Comparison of ENCODE assay signal across 28 cellular contexts in genomic region chr13:101492251-101492910, GRCh38. TPM values are rescaled to one million over a fixed set of nuclear protein-coding genes. Genes with fewer than 3 reads are reported as not detected.
DNase-seq lines count a peak whose midpoint lies in the region; ATAC-seq, FAIRE-seq and TF ChIP-seq lines count a peak whose summit lies in the region.
"Had no signal": no experiment of that assay in that cellular context is flagged by ENCODE, and none has a peak within 500 bp of the region (broad histone marks: within the 10 kb centered on the region; RNA-seq: fewer than 3 reads in every experiment).

No MANE protein-coding gene starts in this region.

- TF ChIP-seq EP300 in sigmoid colon (IDR thresholded peaks at IDR 0.05): no peak

- peaks cover 49% of the 10 kb centered on the region for H3K4me1 ChIP-seq in GM23248 (ENCODE audit: insufficient read depth)
- no peaks in the 10 kb centered on the region for H3K4me1 ChIP-seq in sigmoid colon
- H3K4me1 ChIP-seq: vagina had no signal

- peak overlapping the region; percentile 10; the same call in 1 of the 2 replicates for H3K27ac ChIP-seq in GM23248
- H3K27ac ChIP-seq in sigmoid colon: no peak overlapping the region
- H3K27ac ChIP-seq: C4-2B, coronary artery, ovary, thoracic aorta, vagina had no signal

- H2AFZ ChIP-seq in GM23248: no peak overlapping the region

- no peak for TF ChIP-seq POLR2A in sigmoid colon (IDR thresholded peaks at IDR 0.05)

- no peak for FAIRE-seq in HTR-8/SVneo (lab: Jason Lieb, UNC)
- FAIRE-seq: endometrium, GM12892 had no signal

- no peak overlapping the region for H3K27ac Mint-ChIP-seq in activated CD8-positive, alpha-beta T cell treated with anti-CD3 and anti-CD28 coated beads, Interleukin-2, amount 10 ng/mL, durations not matched to agents 7 days and 5 days
- H3K27ac Mint-ChIP-seq: activated naive CD8-positive, alpha-beta T cell treated with anti-CD3 and anti-CD28 coated beads, Interleukin-2, amount 10 ng/mL, durations not matched to agents 7 days and 5 days; activated T-helper 17 cell treated with anti-CD3 and anti-CD28 coated beads, Interleukin-2, amount 50 U/mL, for 72 hours; memory B cell; stimulated activated naive B cell treated with anti-CD40 and anti-IgM and Interleukin-4, amounts not matched to agents 10 μg/mL and 1 μg/mL and 100 μg/mL, for 72 hours; T-helper 2 cell treated with Interferon-gamma antibody and Interleukin-4, amounts not matched to agents 5 μg/mL and 100 μg/mL, for 36 hours had no signal

- DNase-seq in GM23248 (peak; percentile 36), astrocyte of the hippocampus (ENCODE audit: low read depth, low spot score) (peak; percentile 60), iris pigment epithelial cell (ENCODE audit: low read depth) (peak; percentile 40), sciatic nerve (ENCODE audit: low spot score) (no peak), HTR-8/SVneo (ENCODE audit: insufficient read length, low spot score) (no peak), sigmoid colon (no peak), NAMALWA (ENCODE audit: low spot score) (no peak)
- no peak for DNase-seq in activated CD8-positive, alpha-beta T cell treated with anti-CD3 and anti-CD28 coated beads, Interleukin-2, amount 10 ng/mL, durations not matched to agents 7 days and 5 days
- DNase-seq: activated naive CD8-positive, alpha-beta T cell treated with anti-CD3 and anti-CD28 coated beads, Interleukin-2, amount 10 ng/mL, durations not matched to agents 7 days and 5 days; Calu3; glutamatergic neuron; HCEC 1CT; NCI-H1417; NCI-H2081; ovary; retina; stimulated activated CD4-positive, alpha-beta T cell treated with anti-CD3 and anti-CD28 coated beads, Interleukin-12 subunit alpha, Interleukin-12 subunit beta, amount 100 ng/mL, for 4 hours; stimulated activated CD4-positive, alpha-beta T cell treated with anti-CD3 and anti-CD28 coated beads, Interleukin-4, amount 100 ng/mL, for 24 hours; stimulated activated naive B cell treated with anti-CD40 and anti-IgM and Interleukin-4, amounts not matched to agents 10 μg/mL and 1 μg/mL and 100 μg/mL, for 72 hours had no signal

- no peaks in the 10 kb centered on the region for H3K9me2 ChIP-seq in GM23248 (ENCODE audit: insufficient read depth)

- H3K79me2 ChIP-seq in GM23248 (ENCODE audit: insufficient read depth): peaks cover 96% of the 10 kb centered on the region

- H3K9me3 ChIP-seq in GM23248 (ENCODE audit: low read depth) (no peaks in the 10 kb centered on the region), sigmoid colon (no peaks in the 10 kb centered on the region)
- H3K9me3 ChIP-seq: ovary, thoracic aorta, vagina had no signal

- H3F3A ChIP-seq in GM23248 (ENCODE audit: insufficient read depth): peaks cover 62% of the 10 kb centered on the region

- no peaks in the 10 kb centered on the region for H3K36me3 Mint-ChIP-seq in activated CD8-positive, alpha-beta T cell treated with anti-CD3 and anti-CD28 coated beads, Interleukin-2, amount 10 ng/mL, durations not matched to agents 7 days and 5 days (ENCODE audit: low read depth)
- H3K36me3 Mint-ChIP-seq: activated naive CD8-positive, alpha-beta T cell treated with anti-CD3 and anti-CD28 coated beads, Interleukin-2, amount 10 ng/mL, durations not matched to agents 7 days and 5 days; memory B cell; stimulated activated naive B cell treated with anti-CD40 and anti-IgM and Interleukin-4, amounts not matched to agents 10 μg/mL and 1 μg/mL and 100 μg/mL, for 72 hours had no signal

- 65 to 82% methylated on average over 3 of the region's 3 CpGs for WGBS in GM23248 (ENCODE audit: low coverage in 1 of 2, low lambda C conversion rate in 2 of 2, missing lambda C conversion rate in 2 of 2), 2 experiments
- 95 to 96% methylated on average over 3 of the region's 3 CpGs for WGBS in sigmoid colon, 2 donors

- in situ Hi-C loops in GM23248 (cut with MboI): no loop called here

- H3K36me3 ChIP-seq in GM23248 (ENCODE audit: low read depth) (no peaks in the 10 kb centered on the region; the same call in 1 of the 2 replicates), sigmoid colon (no peaks in the 10 kb centered on the region)
- H3K36me3 ChIP-seq: ovary, thoracic aorta, vagina had no signal

- CTCF ChIA-PET in activated CD8-positive, alpha-beta T cell treated with anti-CD3 and anti-CD28 coated beads, Interleukin-2, amount 10 ng/mL, durations not matched to agents 7 days and 5 days (lab: Charles Lee): no interaction called here

- H3K9me3 Mint-ChIP-seq in activated CD8-positive, alpha-beta T cell treated with anti-CD3 and anti-CD28 coated beads, Interleukin-2, amount 10 ng/mL, durations not matched to agents 7 days and 5 days (ENCODE audit: insufficient read depth): no peaks in the 10 kb centered on the region
- H3K9me3 Mint-ChIP-seq: activated naive CD8-positive, alpha-beta T cell treated with anti-CD3 and anti-CD28 coated beads, Interleukin-2, amount 10 ng/mL, durations not matched to agents 7 days and 5 days; activated T-helper 17 cell treated with anti-CD3 and anti-CD28 coated beads, Interleukin-2, amount 50 U/mL, for 72 hours; memory B cell; T-helper 2 cell treated with Interferon-gamma antibody and Interleukin-4, amounts not matched to agents 5 μg/mL and 100 μg/mL, for 36 hours had no signal

- H3K4me2 ChIP-seq in GM23248 (ENCODE audit: unreplicated experiment): peak overlapping the region; percentile 69

- H3K4me3 Mint-ChIP-seq in activated CD8-positive, alpha-beta T cell treated with anti-CD3 and anti-CD28 coated beads, Interleukin-2, amount 10 ng/mL, durations not matched to agents 7 days and 5 days: no peak overlapping the region
- H3K4me3 Mint-ChIP-seq: activated naive CD8-positive, alpha-beta T cell treated with anti-CD3 and anti-CD28 coated beads, Interleukin-2, amount 10 ng/mL, durations not matched to agents 7 days and 5 days; activated T-helper 17 cell treated with anti-CD3 and anti-CD28 coated beads, Interleukin-2, amount 50 U/mL, for 72 hours; memory B cell; stimulated activated naive B cell treated with anti-CD40 and anti-IgM and Interleukin-4, amounts not matched to agents 10 μg/mL and 1 μg/mL and 100 μg/mL, for 72 hours; T-helper 2 cell treated with Interferon-gamma antibody and Interleukin-4, amounts not matched to agents 5 μg/mL and 100 μg/mL, for 36 hours had no signal

- H3K27me3 ChIP-seq in GM23248 (replicated peaks; ENCODE audit: insufficient read depth) (no peaks in the 10 kb centered on the region), sigmoid colon (no peaks in the 10 kb centered on the region)
- H3K27me3 ChIP-seq: ovary, vagina had no signal

- peaks cover 6% of the 10 kb centered on the region for H3K27me3 Mint-ChIP-seq in activated CD8-positive, alpha-beta T cell treated with anti-CD3 and anti-CD28 coated beads, Interleukin-2, amount 10 ng/mL, durations not matched to agents 7 days and 5 days (ENCODE audit: low read depth)
- H3K27me3 Mint-ChIP-seq: activated T-helper 17 cell treated with anti-CD3 and anti-CD28 coated beads, Interleukin-2, amount 50 U/mL, for 72 hours; memory B cell had no signal

- H3K9ac ChIP-seq in GM23248: no peak overlapping the region

- peak; percentile 67 for ATAC-seq in sciatic nerve
- no peak for ATAC-seq in activated CD8-positive, alpha-beta T cell treated with anti-CD3 and anti-CD28 coated beads, Interleukin-2, amount 10 ng/mL, durations not matched to agents 7 days and 5 days
- ATAC-seq: activated T-helper 17 cell treated with anti-CD3 and anti-CD28 coated beads, Interleukin-2, amount 50 U/mL, for 72 hours; stimulated activated naive B cell treated with anti-CD40 and anti-IgM and Interleukin-4, amounts not matched to agents 10 μg/mL and 1 μg/mL and 100 μg/mL, for 72 hours had no signal

- no peaks in the 10 kb centered on the region for H3K4me1 Mint-ChIP-seq in activated CD8-positive, alpha-beta T cell treated with anti-CD3 and anti-CD28 coated beads, Interleukin-2, amount 10 ng/mL, durations not matched to agents 7 days and 5 days (ENCODE audit: low read depth)
- H3K4me1 Mint-ChIP-seq: activated naive CD8-positive, alpha-beta T cell treated with anti-CD3 and anti-CD28 coated beads, Interleukin-2, amount 10 ng/mL, durations not matched to agents 7 days and 5 days; activated T-helper 17 cell treated with anti-CD3 and anti-CD28 coated beads, Interleukin-2, amount 50 U/mL, for 72 hours; memory B cell; stimulated activated naive B cell treated with anti-CD40 and anti-IgM and Interleukin-4, amounts not matched to agents 10 μg/mL and 1 μg/mL and 100 μg/mL, for 72 hours had no signal

- TF ChIP-seq CTCF in sigmoid colon (IDR thresholded peaks at IDR 0.05): no peak

- H3K4me3 ChIP-seq in GM23248: 0 out of 2 replicates have a peak overlapping the region, but pooled peaks have one; percentile 16
- H3K4me3 ChIP-seq in sigmoid colon: no peak overlapping the region
- H3K4me3 ChIP-seq: coronary artery, ovary, thoracic aorta, vagina had no signal

- intact Hi-C loops in sciatic nerve (cut with DNase I) (no loop called here), sigmoid colon (cut with DNase I) (no loop called here)

- peaks cover 6% of the 10 kb centered on the region for H4K20me1 ChIP-seq in GM23248 (ENCODE audit: insufficient read depth)

- POLR2A ChIA-PET in activated CD8-positive, alpha-beta T cell treated with anti-CD3 and anti-CD28 coated beads, Interleukin-2, amount 10 ng/mL, durations not matched to agents 7 days and 5 days (lab: Charles Lee): no interaction called here

RNA-seq across cellular contexts. Expression of gene ITGBL1, which starts 39.9 kb away (rescaled TPM):
- total RNA-seq in GM23248 (2014; rRNA removed; shearing (Covaris generic)): 459 and 462 TPM in 2 replicates
- polyA plus RNA-seq in GM23248 (2016; fragmentation: Nextera tagmentation; extraction: Ambion mirVana) (332 and 336 TPM in 2 replicates), sigmoid colon (1 to 10 TPM in 1 of 3 donors, under 1 TPM in 1, not detected in 1; 0.16 to 3.0 TPM)
- total RNA-seq in sciatic nerve (74.1 TPM), sigmoid colon (10 to 100 TPM in 1 of 4 donors, 1 to 10 TPM in 2, under 1 TPM in 1; 0.81 to 15.0 (median 1.6) TPM)
- total RNA-seq in activated CD8-positive, alpha-beta T cell treated with anti-CD3 and anti-CD28 coated beads, Interleukin-2, amount 10 ng/mL, durations not matched to agents 7 days and 5 days: not detected
- total RNA-seq: activated naive CD8-positive, alpha-beta T cell treated with anti-CD3 and anti-CD28 coated beads, Interleukin-2, amount 10 ng/mL, durations not matched to agents 7 days and 5 days; Calu3 had no signal

Comparison
In these comparisons a context has a peak if more than half of its experiments do, and no peak if none do; other contexts are left out.
1. DNase-seq: peak in GM23248 (single experiment), astrocyte of the hippocampus (single experiment) and iris pigment epithelial cell (single experiment); none in sciatic nerve (single experiment), HTR-8/SVneo (single experiment), sigmoid colon (single experiment), activated CD8-positive, alpha-beta T cell treated with anti-CD3 and anti-CD28 coated beads, Interleukin-2, amount 10 ng/mL, durations not matched to agents 7 days and 5 days (single experiment) and NAMALWA (single experiment).